Comparison of ENCODE assay signal across 9 cellular contexts in genomic region chr19:30691767-30692516, GRCh38.
DNase-seq lines count a peak whose midpoint lies in the region; ATAC-seq, FAIRE-seq and TF ChIP-seq lines count a peak whose summit lies in the region.
"Had no signal": no experiment of that assay in that cellular context is flagged by ENCODE, and none has a peak within 500 bp of the region (broad histone marks: within the 10 kb centered on the region; RNA-seq: fewer than 3 reads in every experiment).

No MANE protein-coding gene starts in this region.

- H3K4me1 ChIP-seq in BLaER1, result peaks cover 24% of the 10 kb centered on the region
- peaks cover 24% of the 10 kb centered on the region for H3K4me1 ChIP-seq in hepatocyte (ENCODE audit: insufficient read depth)
- H3K4me1 ChIP-seq in HepG2 (ENCODE audit: insufficient read depth, low read length), result no peaks in the 10 kb centered on the region

- no peaks in the 10 kb centered on the region for H3K9me2 ChIP-seq in hepatocyte (replicated peaks; ENCODE audit: insufficient read depth)

- BruUV-seq in HepG2 (replicated peaks; lab: Mats Ljungman, UMichigan), result no TSS peak

- no peak for TF ChIP-seq RAD21 in HepG2 (CRISPR knock-in tag; IDR thresholded peaks at IDR 0.05)

- no peak for DNase-seq in hepatocyte (ENCODE audit: low spot score)
- no peak for DNase-seq in sciatic nerve (ENCODE audit: low spot score)
- DNase-seq in NCI-H2227 treated with DMSO at 0.1 percent for 48 hours (lab: John Stamatoyannopoulos, UW), result no peak
- no peak for DNase-seq in DMS153 treated with DMSO at 0.1 percent for 48 hours (lab: John Stamatoyannopoulos, UW; ENCODE audit: unreplicated experiment)
- DNase-seq in KBM-7, result no peak
- no peak for DNase-seq in HepG2 (ENCODE audit: low spot score)
- DNase-seq: kidney had no signal

- H3K27me3 ChIP-seq in BLaER1 (peaks cover 34% of the 10 kb centered on the region), hepatocyte (peaks cover 42% of the 10 kb centered on the region), HepG2 (ENCODE audit: control insufficient read depth in 1 of 2, insufficient read depth in 2 of 2, low read length in 2 of 2) (peaks cover 0 to 8% of the 10 kb centered on the region in 2 experiments; a peak in 2 of 5 replicates)

- 45% methylated on average over 19 of the region's 19 CpGs for WGBS in hepatocyte (ENCODE audit: low lambda C conversion rate, missing lambda C conversion rate)
- WGBS in HepG2 (ENCODE audit: low lambda C conversion rate), result 10% methylated on average over 19 of the region's 19 CpGs

- no peaks in the 10 kb centered on the region for H3K79me2 ChIP-seq in hepatocyte
- no peaks in the 10 kb centered on the region for H3K79me2 ChIP-seq in HepG2 (ENCODE audit: insufficient read depth, low read length)

- no peak for TF ChIP-seq POLR2A in HepG2 (IDR thresholded peaks at IDR 0.05; ENCODE audit: insufficient read depth in 1 of 2, low read depth in 2 of 2, low read length in 2 of 2)

- CTCF ChIA-PET in HepG2 (lab: Yijun Ruan, JAX; ENCODE audit: low intra/inter-chr PET ratio, low total read pairs), result no interaction called here

- POLR2A ChIA-PET in HepG2 (lab: Yijun Ruan, JAX), result no interaction called here

- no peaks in the 10 kb centered on the region for H4K20me1 ChIP-seq in BLaER1
- H4K20me1 ChIP-seq in hepatocyte (ENCODE audit: insufficient read depth, poor library complexity, severe bottlenecking), result no peaks in the 10 kb centered on the region
- no peaks in the 10 kb centered on the region for H4K20me1 ChIP-seq in HepG2 (ENCODE audit: insufficient read depth, low read length)

- TF ChIP-seq CTCF in hepatocyte (IDR thresholded peaks at IDR 0.05; ENCODE audit: poor library complexity) (no peak), HepG2 (CRISPR knock-in tag; IDR thresholded peaks at IDR 0.05) (no peak)

- H3K27ac ChIP-seq in BLaER1 (no peak overlapping the region), angular gyrus (ENCODE audit: low read depth, low read length) (peak overlapping the region; percentile 69), hepatocyte (peak overlapping the region; percentile 73), HepG2 (ENCODE audit: extremely low read length, insufficient read depth, low read length) (no peak overlapping the region)

- H3K4me3 ChIP-seq in BLaER1, result no peak overlapping the region
- H3K4me3 ChIP-seq in hepatocyte, result no peak overlapping the region
- no peak overlapping the region for H3K4me3 ChIP-seq in HepG2 (replicated peaks in 1 of 3; ENCODE audit: insufficient read depth in 1 of 3, low read depth in 2 of 3, low read length in 3 of 3)

- TF ChIP-seq EP300 in HepG2 (IDR thresholded peaks at IDR 0.05; ENCODE audit: low read depth in 2 of 2, low read length in 2 of 2) (no peak), HepG2 (CRISPR knock-in tag; IDR thresholded peaks at IDR 0.05; ENCODE audit: borderline replicate concordance) (no peak)

- H3K9ac ChIP-seq in BLaER1, result no peak overlapping the region
- no peak overlapping the region for H3K9ac ChIP-seq in HepG2 (ENCODE audit: insufficient read depth, low read depth, low read length)

- no peak overlapping the region for H2AFZ ChIP-seq in hepatocyte
- no peak overlapping the region for H2AFZ ChIP-seq in HepG2 (ENCODE audit: low read length)

- intact Hi-C loops in sciatic nerve (cut with DNase I), result loop anchor here (2.0 kb wide), 1 partner anchor 23 kb away; no protein-coding TSS in a partner anchor
- intact Hi-C loops in HepG2 (cut with micrococcal nuclease; ENCODE audit: unreplicated experiment), result no loop called here

- H3K9me3 ChIP-seq in BLaER1 (no peaks in the 10 kb centered on the region), hepatocyte (ENCODE audit: low read depth) (no peaks in the 10 kb centered on the region), HepG2 (ENCODE audit: low read length) (no peaks in the 10 kb centered on the region)

- in situ Hi-C loops in KBM-7 (cut with MboI; ENCODE audit: low pct_unique_long_range_greater_than_20kb, low sequenced_read_pairs), result no loop called here
- in situ Hi-C loops in HepG2 (cut with HindIII; ENCODE audit: extremely low pct_ligation_motif_present, low pct_unique_long_range_greater_than_20kb), result no loop called here

- FAIRE-seq in HepG2 (lab: Jason Lieb, UNC), result no peak
- FAIRE-seq: kidney had no signal

- H3K4me2 ChIP-seq in BLaER1 (peak overlapping the region; percentile 44), hepatocyte (peak overlapping the region; percentile 62), HepG2 (ENCODE audit: low read depth, low read length) (no peak overlapping the region)

- ATAC-seq in sciatic nerve (peak; percentile 84), HepG2 (no peak)

- H3K36me3 ChIP-seq in BLaER1 (no peaks in the 10 kb centered on the region), hepatocyte (replicated peaks; ENCODE audit: insufficient read depth, low read depth) (no peaks in the 10 kb centered on the region), HepG2 (replicated peaks in 1 of 2; ENCODE audit: control insufficient read depth in 1 of 2, insufficient read depth in 2 of 2, low read length in 2 of 2) (no peaks in the 10 kb centered on the region)

TF ChIP-seq in HepG2, 621 proteins besides CTCF, POLR2A, EP300 and RAD21:
- TF ChIP-seq ZNF354B (CRISPR knock-in tag; IDR thresholded peaks at IDR 0.05) (no peak), TAF15 (IDR thresholded peaks at IDR 0.05; ENCODE audit: low read depth, low read length, poor library complexity, severe bottlenecking) (no peak), ZNF557 (CRISPR knock-in tag; IDR thresholded peaks at IDR 0.05) (no peak), ZNF318 (CRISPR knock-in tag; IDR thresholded peaks at IDR 0.05) (no peak)

Comparison
In these comparisons a context has a peak if more than half of its experiments do, and no peak if none do; other contexts are left out.
1. H3K27ac ChIP-seq: peak in angular gyrus (single experiment) and hepatocyte (single experiment); none in BLaER1 (single experiment) and HepG2 (single experiment).